In the genomic region with DNA sequence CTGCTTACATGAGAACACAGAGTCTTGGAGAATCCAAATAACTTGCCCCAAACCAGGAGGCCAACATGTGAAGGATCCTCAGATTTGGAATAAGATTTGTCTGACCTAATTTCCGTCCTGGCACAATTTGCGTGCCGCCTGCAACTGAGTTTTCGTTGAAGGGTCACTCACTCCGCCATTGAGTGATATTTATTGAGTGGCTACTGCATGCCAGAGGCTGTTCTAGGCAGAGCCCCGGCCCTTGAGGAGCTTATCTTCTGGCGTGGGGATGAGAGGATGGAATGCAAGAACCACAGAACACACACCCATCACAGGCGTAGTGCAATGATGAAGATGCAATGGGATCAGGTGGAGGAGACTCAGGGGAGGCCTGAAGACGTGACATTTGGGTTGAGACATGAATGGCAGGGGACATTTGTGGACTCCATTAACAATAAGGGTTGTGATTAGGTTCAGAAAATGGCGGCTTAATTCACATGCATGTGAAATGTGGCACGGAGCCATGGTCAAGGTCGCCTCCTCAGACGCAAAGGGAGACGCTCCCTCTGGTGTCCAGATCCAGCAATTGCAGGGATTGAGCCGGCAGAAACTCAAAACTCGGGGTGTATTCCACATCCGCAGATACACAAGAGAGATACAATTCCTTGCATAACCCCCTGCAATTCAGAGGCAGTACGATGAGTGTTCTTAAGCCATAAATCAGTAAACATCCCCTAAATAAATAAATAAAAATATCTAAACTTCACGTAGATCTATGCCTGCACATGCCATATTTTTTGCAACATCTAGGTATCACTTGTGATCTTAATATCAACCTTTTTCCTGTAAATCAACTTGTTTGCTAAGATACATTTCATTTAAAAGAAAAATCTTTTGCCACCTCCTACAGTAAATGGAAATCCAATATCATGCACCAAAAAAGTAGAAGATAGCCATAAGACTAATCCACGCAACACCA, we compare ENCODE assay signal across 7 cellular contexts. TPM values are rescaled to one million over a fixed set of nuclear protein-coding genes. Genes with fewer than 3 reads are reported as not detected.
DNase-seq lines count a peak whose midpoint lies in the region; ATAC-seq, FAIRE-seq and TF ChIP-seq lines count a peak whose summit lies in the region.

No MANE protein-coding gene starts in this region.

- DNase-seq in GM12892 (ENCODE audit: insufficient read length) (peak; percentile 42), NCI-H1417 treated with DMSO at 0.1 percent for 48 hours (lab: John Stamatoyannopoulos, UW) (peak; percentile 62), heart left ventricle (peak; percentile 72 to 89 (median 80)), psoas muscle (peak; percentile 74 to 86)
- DNase-seq in activated naive CD8-positive, alpha-beta T cell treated with anti-CD3 and anti-CD28 coated beads, Interleukin-2, amount 50 U/mL, for 24 hours = peak; percentile 72

- no peaks in the 10 kb centered on the region for H3K36me3 Mint-ChIP-seq in activated naive CD8-positive, alpha-beta T cell treated with anti-CD3 and anti-CD28 coated beads, Interleukin-2, amount 50 U/mL, for 24 hours (ENCODE audit: low read depth)

- no peaks in the 10 kb centered on the region for H3K27me3 Mint-ChIP-seq in activated naive CD8-positive, alpha-beta T cell treated with anti-CD3 and anti-CD28 coated beads, Interleukin-2, amount 50 U/mL, for 24 hours

- H3K9me3 Mint-ChIP-seq in activated naive CD8-positive, alpha-beta T cell treated with anti-CD3 and anti-CD28 coated beads, Interleukin-2, amount 50 U/mL, for 24 hours = no peaks in the 10 kb centered on the region

- 46 to 48% (median 48%) methylated on average over 20 of the region's 20 CpGs for WGBS in heart left ventricle, 4 donors
- WGBS in psoas muscle, 3 donors = 50% methylated on average over 20 of the region's 20 CpGs

- H3K27ac Mint-ChIP-seq in activated naive CD8-positive, alpha-beta T cell treated with anti-CD3 and anti-CD28 coated beads, Interleukin-2, amount 50 U/mL, for 24 hours = no peak overlapping the region

- peak overlapping the region; percentile 87 for H2AFZ ChIP-seq in SU-DHL-6 (ENCODE audit: low read depth, low read length, severe bottlenecking)

- TF ChIP-seq POLR2A in GM12892 (IDR thresholded peaks at IDR 0.05; ENCODE audit: low read depth, low read length) (no peak), heart left ventricle (IDR thresholded peaks at IDR 0.05) (no peak)

- H3K79me2 ChIP-seq in SU-DHL-6 (ENCODE audit: insufficient read depth, low read length) = no peaks in the 10 kb centered on the region

- TF ChIP-seq CTCF in SU-DHL-6 (IDR thresholded peaks at IDR 0.05; ENCODE audit: insufficient read depth, low read length, poor library complexity, severe bottlenecking) (peak; percentile 86), heart left ventricle (IDR thresholded peaks at IDR 0.05) (peak; percentile 74 to 91 (median 82)), psoas muscle (IDR thresholded peaks at IDR 0.05) (peak; percentile 92)

- no peak for ATAC-seq in activated naive CD8-positive, alpha-beta T cell treated with anti-CD3 and anti-CD28 coated beads, Interleukin-2, amount 50 U/mL, for 24 hours
- ATAC-seq in heart left ventricle = peak in 2 of 4 donors; percentile 36 to 48
- ATAC-seq in psoas muscle = peak; percentile 70 to 86 (median 74)
- no peak for ATAC-seq in GM21576 (IDR thresholded peaks at IDR 0.05; ENCODE audit: unreplicated experiment)

- no peaks in the 10 kb centered on the region for H3K9me2 ChIP-seq in SU-DHL-6 (replicated peaks; ENCODE audit: insufficient read depth, low read length)

- intact Hi-C loops in heart left ventricle (cut with DNase I) (loop anchor here (1.0 to 5.0 kb wide), 6 partner anchors 179 to 192 kb away; no protein-coding TSS in a partner anchor), psoas muscle (cut with DNase I) (loop anchor here (1.0 to 5.0 kb wide), 3 partner anchors 191 to 256 kb away; no protein-coding TSS in a partner anchor)

- FAIRE-seq in GM12892 (lab: Jason Lieb, UNC) = peak; percentile 94

- no peak overlapping the region for H3K4me2 ChIP-seq in SU-DHL-6 (ENCODE audit: low read depth, low read length, poor library complexity, severe bottlenecking)

- H3K27ac ChIP-seq in SU-DHL-6 (ENCODE audit: low read depth, low read length) (no peak overlapping the region), heart left ventricle (no peak overlapping the region), psoas muscle (no peak overlapping the region)

- H3K27me3 ChIP-seq in SU-DHL-6 (ENCODE audit: low read length) = no peaks in the 10 kb centered on the region
- peaks cover 0 to 4% (median 0%) of the 10 kb centered on the region in 9 donors for H3K27me3 ChIP-seq in heart left ventricle
- no peaks in the 10 kb centered on the region for H3K27me3 ChIP-seq in psoas muscle (ENCODE audit: insufficient read depth in 3 of 3, low read length in 2 of 3)

- H3K9me3 ChIP-seq in SU-DHL-6 (ENCODE audit: insufficient read depth, low read length) = no peaks in the 10 kb centered on the region
- H3K9me3 ChIP-seq in heart left ventricle = no peaks in the 10 kb centered on the region
- no peaks in the 10 kb centered on the region for H3K9me3 ChIP-seq in psoas muscle

- no peak overlapping the region for H3K4me3 Mint-ChIP-seq in activated naive CD8-positive, alpha-beta T cell treated with anti-CD3 and anti-CD28 coated beads, Interleukin-2, amount 50 U/mL, for 24 hours

- H4K20me1 ChIP-seq in SU-DHL-6 (ENCODE audit: low read depth, low read length) = no peaks in the 10 kb centered on the region

- H3F3A ChIP-seq in SU-DHL-6 (ENCODE audit: insufficient read depth) = no peaks in the 10 kb centered on the region

- no peak overlapping the region for H3K4me3 ChIP-seq in SU-DHL-6 (ENCODE audit: insufficient read depth, low read length, poor library complexity, severe bottlenecking)
- H3K4me3 ChIP-seq in heart left ventricle = no peak overlapping the region
- H3K4me3 ChIP-seq in psoas muscle = no peak overlapping the region

- H3K4me1 ChIP-seq in heart left ventricle (peaks cover 0 to 11% (median 6%) of the 10 kb centered on the region in 12 donors), psoas muscle (no peaks in the 10 kb centered on the region)

- no peak overlapping the region for H3K9ac ChIP-seq in SU-DHL-6 (ENCODE audit: low read length)

- H3K36me3 ChIP-seq in SU-DHL-6 (ENCODE audit: low read length) = no peaks in the 10 kb centered on the region
- no peaks in the 10 kb centered on the region for H3K36me3 ChIP-seq in heart left ventricle
- H3K36me3 ChIP-seq in psoas muscle (ENCODE audit: insufficient read depth in 1 of 2, low read depth in 1 of 2) = no peaks in the 10 kb centered on the region

- H3K4me1 Mint-ChIP-seq in activated naive CD8-positive, alpha-beta T cell treated with anti-CD3 and anti-CD28 coated beads, Interleukin-2, amount 50 U/mL, for 24 hours = no peaks in the 10 kb centered on the region

RNA-seq across cellular contexts. Expression of gene CACNG4, which starts 57.9 kb away (rescaled TPM):
- not detected for polyA plus RNA-seq in GM12892 (2012; ENCODE audit: missing spikeins)
- total RNA-seq in heart left ventricle (under 1 TPM in 2 of 9 donors, not detected in 7; 0.33 to 0.88 TPM), psoas muscle (not detected)
- polyA plus RNA-seq in heart left ventricle (under 1 TPM in 1 of 2 donors, not detected in 1; 0.08 TPM), psoas muscle (under 1 TPM in 1 of 3 donors, not detected in 2; 0.03 TPM)

Comparison
In these comparisons a context has a peak if more than half of its experiments do, and no peak if none do; other contexts are left out.
1. ATAC-seq: peak in psoas muscle (4 of 4); none in activated naive CD8-positive, alpha-beta T cell treated with anti-CD3 and anti-CD28 coated beads, Interleukin-2, amount 50 U/mL, for 24 hours (single experiment) and GM21576 (single experiment).
2. Peak in every context shown above with its lines, with median percentiles within 50 percentile points of each other: DNase-seq and CTCF ChIP-seq.